In genomic region chr11:75371930-75372876, GRCh38 we compare ENCODE assay signal across 12 cellular contexts. TPM values are rescaled to one million over a fixed set of nuclear protein-coding genes. Genes with fewer than 3 reads are reported as not detected.
DNase-seq lines count a peak whose midpoint lies in the region; ATAC-seq and TF ChIP-seq lines count a peak whose summit lies in the region.
"Had no signal": no experiment of that assay in that cellular context is flagged by ENCODE, and none has a peak within 500 bp of the region (broad histone marks: within the 10 kb centered on the region; RNA-seq: fewer than 3 reads in every experiment).

No MANE protein-coding gene starts in this region.

- H3K56ac ChIP-seq in IMR-90 (ENCODE audit: extremely low read depth, insufficient read depth, low read length), result no peak overlapping the region

- H4K20me1 ChIP-seq in IMR-90 (ENCODE audit: insufficient read depth, low read length), result no peaks in the 10 kb centered on the region

- TF ChIP-seq RAD21 in IMR-90 (IDR thresholded peaks at IDR 0.05; ENCODE audit: low read length), result no peak

- no peak overlapping the region for H3K4ac ChIP-seq in IMR-90 (ENCODE audit: low read depth, low read length)

- H2AK5ac ChIP-seq in IMR-90 (ENCODE audit: low read depth, low read length), result no peak overlapping the region

- ATAC-seq in IMR-90 (ENCODE audit: low read depth), result peak; percentile 92
- ATAC-seq: activated CD8-positive, alpha-beta T cell treated with anti-CD3 and anti-CD28 coated beads, Interleukin-2, amount 10 ng/mL, durations not matched to agents 7 days and 5 days had no signal

- no peak overlapping the region for H2BK20ac ChIP-seq in IMR-90 (ENCODE audit: low read depth, low read length)

- no peak overlapping the region for H4K91ac ChIP-seq in IMR-90 (ENCODE audit: insufficient read depth, low read depth, low read length)

- TF ChIP-seq CTCF in IMR-90 (conservative IDR thresholded peaks at IDR 0.05; ENCODE audit: low read depth, low read length) (no peak), colonic mucosa (IDR thresholded peaks at IDR 0.05) (no peak), WERI-Rb-1 (IDR thresholded peaks at IDR 0.05; ENCODE audit: low read depth, low read length) (no peak)

- H3K27ac ChIP-seq in ACC112 (ENCODE audit: low read depth, low read length), result no peak overlapping the region
- no peak overlapping the region for H3K27ac ChIP-seq in IMR-90 (ENCODE audit: insufficient read depth, low read length)
- H3K27ac ChIP-seq in colonic mucosa, result peak overlapping the region; percentile 93
- H3K27ac ChIP-seq in muscle layer of duodenum (ENCODE audit: low read length), result peak overlapping the region; percentile 80
- H3K27ac ChIP-seq in WERI-Rb-1, result no peak overlapping the region

- no peaks in the 10 kb centered on the region for H3K79me1 ChIP-seq in IMR-90 (ENCODE audit: low read depth in 1 of 2, low read length in 2 of 2)

- H3K4me2 ChIP-seq in IMR-90 (ENCODE audit: low read depth, low read length), result peak overlapping the region; percentile 54

- H2BK15ac ChIP-seq in IMR-90 (ENCODE audit: low read depth, low read length), result no peak overlapping the region

- H3K27me3 ChIP-seq in ACC112 (ENCODE audit: insufficient read depth, low read length) (no peaks in the 10 kb centered on the region), IMR-90 (ENCODE audit: control insufficient read depth, insufficient read depth, low read length) (peaks cover 10% of the 10 kb centered on the region), colonic mucosa (no peaks in the 10 kb centered on the region), muscle layer of duodenum (ENCODE audit: low read depth, low read length) (no peaks in the 10 kb centered on the region), WERI-Rb-1 (ENCODE audit: insufficient read depth, low read depth, severe bottlenecking) (no peaks in the 10 kb centered on the region)
- H3K27me3 ChIP-seq: sigmoid colon had no signal

- H2AK9ac ChIP-seq in IMR-90 (replicated peaks; ENCODE audit: low read depth, low read length, poor library complexity), result no peak overlapping the region

- no peak overlapping the region for H3K23ac ChIP-seq in IMR-90 (ENCODE audit: low read depth, low read length)

- no peak for TF ChIP-seq POLR2A in IMR-90 (IDR thresholded peaks at IDR 0.05; ENCODE audit: low read depth, low read length)

- WGBS in IMR-90 (ENCODE audit: extremely low coverage in 2 of 2, insufficient read length in 1 of 2), 2 experiments, result 0% methylated on average over 1 of the region's 8 CpGs; no CpG with 5 or more reads in 1 of the 2 experiments

- H3K14ac ChIP-seq in IMR-90 (replicated peaks; ENCODE audit: low read depth, low read length), result no peak overlapping the region

- no peaks in the 10 kb centered on the region for H3K36me3 ChIP-seq in ACC112 (ENCODE audit: insufficient read depth, low read length)
- H3K36me3 ChIP-seq in IMR-90 (ENCODE audit: control insufficient read depth, insufficient read depth, low read length), result no peaks in the 10 kb centered on the region
- no peaks in the 10 kb centered on the region for H3K36me3 ChIP-seq in colonic mucosa
- no peaks in the 10 kb centered on the region for H3K36me3 ChIP-seq in muscle layer of duodenum (ENCODE audit: control insufficient read depth in 1 of 2, insufficient read depth in 2 of 2, low read length in 2 of 2)
- H3K36me3 ChIP-seq in WERI-Rb-1, result no peaks in the 10 kb centered on the region
- H3K36me3 ChIP-seq: sigmoid colon had no signal

- in situ Hi-C loops in IMR-90 (cut with MboI; ENCODE audit: low sequenced_read_pairs), result no loop called here

- H3K79me2 ChIP-seq in ACC112 (ENCODE audit: control insufficient read depth, insufficient read depth, low read length, unreplicated experiment), result no peaks in the 10 kb centered on the region

- no peak overlapping the region for H4K8ac ChIP-seq in IMR-90 (ENCODE audit: low read depth in 2 of 2, low read length in 2 of 2)

- H3K9ac ChIP-seq in IMR-90 (ENCODE audit: low read depth, low read length) (no peak overlapping the region), colonic mucosa (ENCODE audit: low read depth in 2 of 2, low read length in 2 of 2) (peak overlapping the region; percentile 24 to 68)

- H3K9me1 ChIP-seq in IMR-90 (ENCODE audit: insufficient read depth, low read length), result no peaks in the 10 kb centered on the region

- H3K4me1 ChIP-seq in ACC112 (ENCODE audit: control insufficient read depth, insufficient read depth, low read length, unreplicated experiment) (peaks cover 13% of the 10 kb centered on the region), IMR-90 (ENCODE audit: control insufficient read depth, insufficient read depth, low read length) (peaks cover 6% of the 10 kb centered on the region; the same call in 1 of the 2 replicates), colonic mucosa (no peaks in the 10 kb centered on the region), muscle layer of duodenum (ENCODE audit: control insufficient read depth in 1 of 2, insufficient read depth in 2 of 2, low read length in 2 of 2) (peaks cover 5 to 11% of the 10 kb centered on the region in 2 donors)
- H3K4me1 ChIP-seq: sigmoid colon had no signal

- intact Hi-C loops in IMR-90 (cut with micrococcal nuclease) (no loop called here), colonic mucosa (cut with DNase I) (no loop called here)

- DNase-seq in IMR-90 (no peak), colonic mucosa (peak; percentile 75), GM19238 (ENCODE audit: insufficient read length, low spot score) (no peak), WERI-Rb-1 (no peak), SKM-1 treated with dmso at 0.1 percent for 144 hours (lab: John Stamatoyannopoulos, UW; ENCODE audit: unreplicated experiment) (no peak), middle frontal gyrus (ENCODE audit: extremely low spot score, low spot score) (no peak)
- DNase-seq: activated CD8-positive, alpha-beta T cell treated with anti-CD3 and anti-CD28 coated beads, Interleukin-2, amount 10 ng/mL, durations not matched to agents 7 days and 5 days; C1 segment of cervical spinal cord; central memory CD4-positive, alpha-beta T cell; sigmoid colon had no signal

- H3K9me3 ChIP-seq in IMR-90 (ENCODE audit: control insufficient read depth, insufficient read depth, low read length) (peaks cover 12% of the 10 kb centered on the region), colonic mucosa (no peaks in the 10 kb centered on the region), muscle layer of duodenum (ENCODE audit: control insufficient read depth in 1 of 2, low read length in 2 of 2) (no peaks in the 10 kb centered on the region), WERI-Rb-1 (ENCODE audit: severe bottlenecking) (peaks cover 2% of the 10 kb centered on the region)

- H2AFZ ChIP-seq in ACC112 (ENCODE audit: low read length, unreplicated experiment) (peak overlapping the region; percentile 81), IMR-90 (replicated peaks; ENCODE audit: low read length, poor library complexity) (peak overlapping the region; percentile 28)

- dilution Hi-C loops in IMR-90 (cut with HindIII; ENCODE audit: low sequenced_read_pairs, unreplicated experiment), result no loop called here

- H2BK5ac ChIP-seq in IMR-90 (ENCODE audit: low read depth, low read length, poor library complexity, severe bottlenecking), result no peak overlapping the region

- H4K5ac ChIP-seq in IMR-90 (ENCODE audit: low read depth, low read length), result no peak overlapping the region

- CTCF ChIA-PET in IMR-90 (lab: Yijun Ruan, JAX), result interaction anchor here (0.5 to 1.4 kb wide), 4 partner anchors 14 to 102 kb away, joined by 3 to 10 read pairs (median 3); no protein-coding TSS in a partner anchor

- H3K4me3 ChIP-seq in ACC112 (ENCODE audit: low read depth, low read length), result 0 out of 2 replicates have a peak overlapping the region, but pooled peaks have one; percentile 2
- H3K4me3 ChIP-seq in IMR-90 (ENCODE audit: insufficient read depth, low read depth, low read length), result no peak overlapping the region
- no peak overlapping the region for H3K4me3 ChIP-seq in colonic mucosa
- H3K4me3 ChIP-seq in muscle layer of duodenum (ENCODE audit: low read depth in 1 of 2, low read length in 2 of 2), result no peak overlapping the region
- H3K4me3 ChIP-seq in WERI-Rb-1 (ENCODE audit: low read depth, low read length), result no peak overlapping the region
- H3K4me3 ChIP-seq: sigmoid colon had no signal

- H3K18ac ChIP-seq in IMR-90 (ENCODE audit: low read depth, low read length), result no peak overlapping the region

- no peak overlapping the region for H2BK120ac ChIP-seq in IMR-90 (ENCODE audit: low read depth, low read length)

- BruUV-seq in IMR-90 (replicated peaks; lab: Mats Ljungman, UMichigan), result no TSS peak

- POLR2A ChIA-PET in IMR-90 (lab: Charles Lee; ENCODE audit: unreplicated experiment), result interaction anchor here (0.6 kb wide), 1 partner anchor 29 kb away, joined by 3 read pairs; no protein-coding TSS in a partner anchor

TF ChIP-seq in IMR-90, 13 proteins besides CTCF, POLR2A, EP300 and RAD21 (continues in another document):
- TF ChIP-seq USF2 (IDR thresholded peaks at IDR 0.05; ENCODE audit: low read depth, low read length), result no peak
- no peak for TF ChIP-seq FOS (IDR thresholded peaks at IDR 0.05; ENCODE audit: low read depth, low read length)
- TF ChIP-seq CEBPB (IDR thresholded peaks at IDR 0.05; ENCODE audit: low read depth, low read length), result no peak
- TF ChIP-seq ELK1 (IDR thresholded peaks at IDR 0.05; ENCODE audit: borderline replicate concordance, low read depth, low read length), result no peak

RNA-seq across cellular contexts. Expression of gene ARRB1, which starts 20.7 kb away (rescaled TPM):
- total RNA-seq in IMR-90 (2012; rRNA removed) (13.1 and 17.4 TPM in 2 replicates), colonic mucosa (10 to 100 TPM; 70.3 to 73.4 TPM)
- 11.0 and 11.4 TPM in 2 replicates for polyA plus RNA-seq in IMR-90 (2012; rRNA removed)
- 11.9 and 16.6 TPM in 2 replicates for polyA plus RNA-seq in IMR-90 (2012; cell fraction: cytosol; rRNA removed)
- 9.6 and 12.8 TPM in 2 replicates for polyA plus RNA-seq in IMR-90 (2012; cell fraction: nucleus; rRNA removed; ENCODE audit: low replicate concordance)

RNA-seq across cellular contexts. Expression of gene RPS3, which starts 27.1 kb away (rescaled TPM):
- total RNA-seq in IMR-90 (2012; rRNA removed), result 2,360 and 3,444 TPM in 2 replicates
- 2,477 and 2,872 TPM in 2 replicates for polyA plus RNA-seq in IMR-90 (2012; rRNA removed)
- polyA plus RNA-seq in IMR-90 (2012; cell fraction: cytosol; rRNA removed), result 2,410 and 4,196 TPM in 2 replicates
- 593 and 1,092 TPM in 2 replicates for polyA plus RNA-seq in IMR-90 (2012; cell fraction: nucleus; rRNA removed; ENCODE audit: low replicate concordance)
- 1,000 to 10,000 TPM; 2,133 to 2,596 TPM for total RNA-seq in colonic mucosa

Comparison
In these comparisons a context has a peak if more than half of its experiments do, and no peak if none do; other contexts are left out.
1. H3K27ac ChIP-seq: peak in colonic mucosa (single experiment) and muscle layer of duodenum (single experiment); none in ACC112 (single experiment), IMR-90 (single experiment) and WERI-Rb-1 (single experiment).